ENCODE assay signal across 1 cellular context in genomic region chr9:130994546-130995398, GRCh38.
TF ChIP-seq lines count a peak whose summit lies in the region.

No MANE protein-coding gene starts in this region.

TF ChIP-seq in K562, 482 proteins besides CTCF, POLR2A, EP300 and RAD21:
- TF ChIP-seq HMGXB4 (CRISPR knock-in tag; IDR thresholded peaks at IDR 0.05): peak; percentile 32; the same call in 1 of the 2 replicates
- TF ChIP-seq ZNF134 (CRISPR knock-in tag; conservative IDR thresholded peaks at IDR 0.05): no peak
